16 cellular contexts compared by ENCODE assay signal in the genomic region with DNA sequence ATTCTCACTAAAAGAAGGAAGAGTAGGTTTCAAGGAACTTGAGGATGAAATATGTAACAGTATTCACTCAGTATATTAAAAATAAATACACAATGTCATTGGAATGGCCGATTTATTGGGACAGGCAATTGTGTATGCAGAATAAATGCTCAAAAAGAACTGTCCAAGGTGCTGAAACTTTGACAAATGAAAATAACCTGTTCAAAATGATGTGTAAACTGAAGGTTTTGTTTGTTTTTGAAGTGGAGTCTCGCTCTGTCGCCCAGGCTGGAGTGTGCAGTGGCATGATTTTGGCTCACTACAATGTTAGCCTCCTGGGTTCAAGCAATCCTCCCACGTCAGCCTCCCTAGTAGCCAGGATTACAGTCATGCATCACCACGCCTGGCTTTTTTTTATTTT.
A peak's percentile ranks its signal among the peaks of the same experiment; 100 is the strongest.
DNase-seq lines count a peak whose midpoint lies in the region; ATAC-seq and TF ChIP-seq lines count a peak whose summit lies in the region.
"Had no signal": no experiment of that assay in that cellular context is flagged by ENCODE, and none has a peak within 500 bp of the region (broad histone marks: within the 10 kb centered on the region; RNA-seq: fewer than 3 reads in every experiment).

No MANE protein-coding gene starts in this region.

- H3K9me2 ChIP-seq in SK-N-SH (no peaks in the 10 kb centered on the region), PC-3 (replicated peaks; ENCODE audit: low read length) (no peaks in the 10 kb centered on the region)

- CTCF ChIA-PET in SK-N-SH (lab: Yijun Ruan, JAX): no interaction called here
- CTCF ChIA-PET in PC-3 (lab: Charles Lee): no interaction called here

- ATAC-seq in SK-N-SH treated with all-trans-retinoic acid at 6 μM for 48 hours (no peak), PC-3 (no peak), HG03025 (IDR thresholded peaks at IDR 0.05; ENCODE audit: low FRiP score, unreplicated experiment) (no peak), HG03354 (IDR thresholded peaks at IDR 0.05; ENCODE audit: poor library complexity, severe bottlenecking, unreplicated experiment) (no peak)
- ATAC-seq: left cardiac atrium had no signal

- intact Hi-C loops in PC-3 (cut with micrococcal nuclease): no loop called here

- TF ChIP-seq CTCF in SK-N-SH (IDR thresholded peaks at IDR 0.05) (no peak), PC-3 (conservative IDR thresholded peaks at IDR 0.05; ENCODE audit: low read depth, low read length) (no peak), fibroblast of mammary gland (conservative IDR thresholded peaks at IDR 0.05; ENCODE audit: control insufficient read depth, insufficient read depth, low read depth, low read length) (no peak)

- H3F3A ChIP-seq in SK-N-SH (replicated peaks; ENCODE audit: insufficient read depth) (no peaks in the 10 kb centered on the region), PC-3 (ENCODE audit: low read length, unreplicated experiment) (no peaks in the 10 kb centered on the region)

- TF ChIP-seq RAD21 in SK-N-SH (IDR thresholded peaks at IDR 0.05; ENCODE audit: low read length): no peak

- H4K20me1 ChIP-seq in SK-N-SH (ENCODE audit: insufficient read depth) (no peaks in the 10 kb centered on the region), PC-3 (ENCODE audit: low read length) (no peaks in the 10 kb centered on the region)

- H3K9me3 ChIP-seq in SK-N-SH (no peaks in the 10 kb centered on the region), PC-3 (ENCODE audit: low read length) (no peaks in the 10 kb centered on the region)
- H3K9me3 ChIP-seq: colonic mucosa had no signal

- H3K4me3 ChIP-seq in SK-N-SH (ENCODE audit: low read depth in 2 of 2, low read length in 1 of 2): no peak overlapping the region
- H3K4me3 ChIP-seq in PC-3 (ENCODE audit: low read length): no peak overlapping the region
- no peak overlapping the region for H3K4me3 ChIP-seq in fibroblast of mammary gland (ENCODE audit: control insufficient read depth, low read depth, low read length)
- H3K4me3 ChIP-seq: colonic mucosa, spleen had no signal

- H3K27ac ChIP-seq in SK-N-SH (ENCODE audit: low read depth in 2 of 2, low read length in 1 of 2) (no peak overlapping the region), PC-3 (ENCODE audit: low read length) (no peak overlapping the region)
- H3K27ac ChIP-seq: colonic mucosa, spleen had no signal

- WGBS in SK-N-SH (ENCODE audit: low lambda C conversion rate): 12% methylated on average over 5 of the region's 5 CpGs

- H3K27me3 ChIP-seq in SK-N-SH (ENCODE audit: insufficient read depth): no peaks in the 10 kb centered on the region
- H3K27me3 ChIP-seq in PC-3 (ENCODE audit: low read length): no peaks in the 10 kb centered on the region
- H3K27me3 ChIP-seq: colonic mucosa, spleen had no signal

- H2AFZ ChIP-seq in SK-N-SH (ENCODE audit: low read depth) (no peak overlapping the region), PC-3 (ENCODE audit: low read length) (no peak overlapping the region)

- H3K9ac ChIP-seq in SK-N-SH (no peak overlapping the region), PC-3 (ENCODE audit: low read length) (no peak overlapping the region)

- H3K36me3 ChIP-seq in SK-N-SH (replicated peaks in 1 of 2; ENCODE audit: control insufficient read depth in 1 of 2, insufficient read depth in 2 of 2, low read length in 1 of 2) (no peaks in the 10 kb centered on the region), PC-3 (ENCODE audit: low read depth, low read length) (no peaks in the 10 kb centered on the region)
- H3K36me3 ChIP-seq: colonic mucosa, spleen had no signal

- POLR2A ChIA-PET in SK-N-SH (lab: Yijun Ruan, JAX) (no interaction called here), PC-3 (lab: Charles Lee; ENCODE audit: unreplicated experiment) (no interaction called here)

- no peak for TF ChIP-seq EP300 in SK-N-SH (IDR thresholded peaks at IDR 0.05; ENCODE audit: borderline replicate concordance in 1 of 2, low read depth in 1 of 2, low read length in 1 of 2)

- no peaks in the 10 kb centered on the region for H3K79me2 ChIP-seq in SK-N-SH (ENCODE audit: insufficient read depth)
- H3K79me2 ChIP-seq in PC-3 (ENCODE audit: low read length): no peaks in the 10 kb centered on the region

- DNase-seq in SK-N-SH (no peak), PC-3 (peak; percentile 5), fibroblast of mammary gland (ENCODE audit: low read depth) (peak; percentile 8), renal cortical epithelial cell (ENCODE audit: low read depth) (peak; percentile 1), NCI-H446 treated with DMSO at 0.1 percent for 48 hours (lab: John Stamatoyannopoulos, UW) (no peak)
- DNase-seq: activated B cell treated with CpG ODN at 0.5 μM for 24 hours; colonic mucosa; H9; left cardiac atrium; NCI-H2081 treated with DMSO at 0.1 percent for 48 hours; NCI-H82; spleen; stimulated activated naive CD4-positive, alpha-beta T cell had no signal

- BruUV-seq in PC-3 (replicated peaks; lab: Mats Ljungman, UMichigan): no TSS peak

- no peaks in the 10 kb centered on the region for H3K4me1 ChIP-seq in SK-N-SH (ENCODE audit: control insufficient read depth in 1 of 2, insufficient read depth in 2 of 2, low read depth in 1 of 2, low read length in 1 of 2)
- no peaks in the 10 kb centered on the region for H3K4me1 ChIP-seq in PC-3 (ENCODE audit: insufficient read depth, low read length)
- H3K4me1 ChIP-seq: colonic mucosa, spleen had no signal

- no peak overlapping the region for H3K4me2 ChIP-seq in SK-N-SH
- no peak overlapping the region for H3K4me2 ChIP-seq in PC-3 (ENCODE audit: low read length)

TF ChIP-seq in SK-N-SH, 30 proteins besides CTCF, POLR2A, EP300 and RAD21:
- TF ChIP-seq, protein P1, sequence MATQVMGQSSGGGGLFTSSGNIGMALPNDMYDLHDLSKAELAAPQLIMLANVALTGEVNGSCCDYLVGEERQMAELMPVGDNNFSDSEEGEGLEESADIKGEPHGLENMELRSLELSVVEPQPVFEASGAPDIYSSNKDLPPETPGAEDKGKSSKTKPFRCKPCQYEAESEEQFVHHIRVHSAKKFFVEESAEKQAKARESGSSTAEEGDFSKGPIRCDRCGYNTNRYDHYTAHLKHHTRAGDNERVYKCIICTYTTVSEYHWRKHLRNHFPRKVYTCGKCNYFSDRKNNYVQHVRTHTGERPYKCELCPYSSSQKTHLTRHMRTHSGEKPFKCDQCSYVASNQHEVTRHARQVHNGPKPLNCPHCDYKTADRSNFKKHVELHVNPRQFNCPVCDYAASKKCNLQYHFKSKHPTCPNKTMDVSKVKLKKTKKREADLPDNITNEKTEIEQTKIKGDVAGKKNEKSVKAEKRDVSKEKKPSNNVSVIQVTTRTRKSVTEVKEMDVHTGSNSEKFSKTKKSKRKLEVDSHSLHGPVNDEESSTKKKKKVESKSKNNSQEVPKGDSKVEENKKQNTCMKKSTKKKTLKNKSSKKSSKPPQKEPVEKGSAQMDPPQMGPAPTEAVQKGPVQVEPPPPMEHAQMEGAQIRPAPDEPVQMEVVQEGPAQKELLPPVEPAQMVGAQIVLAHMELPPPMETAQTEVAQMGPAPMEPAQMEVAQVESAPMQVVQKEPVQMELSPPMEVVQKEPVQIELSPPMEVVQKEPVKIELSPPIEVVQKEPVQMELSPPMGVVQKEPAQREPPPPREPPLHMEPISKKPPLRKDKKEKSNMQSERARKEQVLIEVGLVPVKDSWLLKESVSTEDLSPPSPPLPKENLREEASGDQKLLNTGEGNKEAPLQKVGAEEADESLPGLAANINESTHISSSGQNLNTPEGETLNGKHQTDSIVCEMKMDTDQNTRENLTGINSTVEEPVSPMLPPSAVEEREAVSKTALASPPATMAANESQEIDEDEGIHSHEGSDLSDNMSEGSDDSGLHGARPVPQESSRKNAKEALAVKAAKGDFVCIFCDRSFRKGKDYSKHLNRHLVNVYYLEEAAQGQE (IDR thresholded peaks at IDR 0.05; ENCODE audit: low read depth, low read length): peak; percentile 33; the same call in 1 of the 2 replicates
- TF ChIP-seq RCOR1 (IDR thresholded peaks at IDR 0.05; ENCODE audit: low read length): no peak

TF ChIP-seq in SK-N-SH treated with all-trans-retinoic acid at 6 μM for 48 hours, 23 proteins besides CTCF, POLR2A, EP300 and RAD21 (continues in another document):
- TF ChIP-seq, protein P2, sequence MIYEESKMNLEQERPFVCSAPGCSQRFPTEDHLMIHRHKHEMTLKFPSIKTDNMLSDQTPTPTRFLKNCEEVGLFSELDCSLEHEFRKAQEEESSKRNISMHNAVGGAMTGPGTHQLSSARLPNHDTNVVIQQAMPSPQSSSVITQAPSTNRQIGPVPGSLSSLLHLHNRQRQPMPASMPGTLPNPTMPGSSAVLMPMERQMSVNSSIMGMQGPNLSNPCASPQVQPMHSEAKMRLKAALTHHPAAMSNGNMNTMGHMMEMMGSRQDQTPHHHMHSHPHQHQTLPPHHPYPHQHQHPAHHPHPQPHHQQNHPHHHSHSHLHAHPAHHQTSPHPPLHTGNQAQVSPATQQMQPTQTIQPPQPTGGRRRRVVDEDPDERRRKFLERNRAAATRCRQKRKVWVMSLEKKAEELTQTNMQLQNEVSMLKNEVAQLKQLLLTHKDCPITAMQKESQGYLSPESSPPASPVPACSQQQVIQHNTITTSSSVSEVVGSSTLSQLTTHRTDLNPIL (CRISPR knock-in tag; IDR thresholded peaks at IDR 0.05; ENCODE audit: low read depth): no peak
- no peak for TF ChIP-seq TOX (CRISPR knock-in tag; IDR thresholded peaks at IDR 0.05; ENCODE audit: borderline replicate concordance)
- TF ChIP-seq GLIS3 (CRISPR knock-in tag; IDR thresholded peaks at IDR 0.05): no peak
- TF ChIP-seq ESRRG (CRISPR knock-in tag; IDR thresholded peaks at IDR 0.05): no peak
- TF ChIP-seq, protein P3, sequence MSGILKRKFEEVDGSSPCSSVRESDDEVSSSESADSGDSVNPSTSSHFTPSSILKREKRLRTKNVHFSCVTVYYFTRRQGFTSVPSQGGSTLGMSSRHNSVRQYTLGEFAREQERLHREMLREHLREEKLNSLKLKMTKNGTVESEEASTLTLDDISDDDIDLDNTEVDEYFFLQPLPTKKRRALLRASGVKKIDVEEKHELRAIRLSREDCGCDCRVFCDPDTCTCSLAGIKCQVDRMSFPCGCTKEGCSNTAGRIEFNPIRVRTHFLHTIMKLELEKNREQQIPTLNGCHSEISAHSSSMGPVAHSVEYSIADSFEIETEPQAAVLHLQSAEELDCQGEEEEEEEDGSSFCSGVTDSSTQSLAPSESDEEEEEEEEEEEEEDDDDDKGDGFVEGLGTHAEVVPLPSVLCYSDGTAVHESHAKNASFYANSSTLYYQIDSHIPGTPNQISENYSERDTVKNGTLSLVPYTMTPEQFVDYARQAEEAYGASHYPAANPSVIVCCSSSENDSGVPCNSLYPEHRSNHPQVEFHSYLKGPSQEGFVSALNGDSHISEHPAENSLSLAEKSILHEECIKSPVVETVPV (CRISPR knock-in tag; IDR thresholded peaks at IDR 0.05): no peak

Comparison
In these comparisons a context has a peak if more than half of its experiments do, and no peak if none do; other contexts are left out.
1. DNase-seq: peak in PC-3 (single experiment), fibroblast of mammary gland (single experiment) and renal cortical epithelial cell (single experiment); none in SK-N-SH (single experiment) and NCI-H446 treated with DMSO at 0.1 percent for 48 hours (single experiment).